ENCODE assay signal across 23 cellular contexts in genomic region chr3:118477768-118478167, GRCh38.
DNase-seq lines count a peak whose midpoint lies in the region; ATAC-seq, FAIRE-seq and TF ChIP-seq lines count a peak whose summit lies in the region.
"Had no signal": no experiment of that assay in that cellular context is flagged by ENCODE, and none has a peak within 500 bp of the region (broad histone marks: within the 10 kb centered on the region; RNA-seq: fewer than 3 reads in every experiment).

No MANE protein-coding gene starts in this region.

- no peak for TF ChIP-seq RAD21 in K562 (CRISPR knock-in tag; conservative IDR thresholded peaks at IDR 0.05 in 1 of 2, IDR thresholded peaks at IDR 0.05 in 1 of 2)

- H3K79me2 ChIP-seq in K562 (ENCODE audit: control insufficient read depth, insufficient read depth, low read length) = no peaks in the 10 kb centered on the region

- no peaks in the 10 kb centered on the region for H3K27me3 ChIP-seq in HUES6 (ENCODE audit: control insufficient read depth, insufficient read depth, low read length)
- no peaks in the 10 kb centered on the region for H3K27me3 ChIP-seq in K562 (ENCODE audit: control insufficient read depth in 2 of 2, insufficient read depth in 2 of 2, low read length in 2 of 2)
- H3K27me3 ChIP-seq in gastrocnemius medialis = no peaks in the 10 kb centered on the region
- H3K27me3 ChIP-seq: Peyer's patch had no signal

- ATAC-seq in GM21786 (IDR thresholded peaks at IDR 0.05; ENCODE audit: unreplicated experiment) = peak; percentile 10
- ATAC-seq in K562 = no peak
- ATAC-seq in gastrocnemius medialis = no peak
- ATAC-seq: T-cell had no signal

- WGBS in K562 (ENCODE audit: insufficient coverage, low coverage, missing lambda C conversion rate) = 5% methylated on average over 2 of the region's 2 CpGs

- H3K27ac ChIP-seq in HUES6 (ENCODE audit: low read depth, low read length) (peak overlapping the region; percentile 92; the same call in 1 of the 2 replicates), K562 (ENCODE audit: extremely low read depth, low read depth, low read length) (no peak overlapping the region), gastrocnemius medialis (no peak overlapping the region)
- H3K27ac ChIP-seq: C4-2B, Peyer's patch had no signal

- TF ChIP-seq CTCF in K562 (IDR thresholded peaks at IDR 0.05 in 2 of 3, conservative IDR thresholded peaks at IDR 0.05 in 1 of 3; ENCODE audit: insufficient read depth in 2 of 3, low read depth in 1 of 3, low read length in 3 of 3) (no peak), gastrocnemius medialis (IDR thresholded peaks at IDR 0.05 in 4 of 5, conservative IDR thresholded peaks at IDR 0.05 in 1 of 5) (no peak)

- no peak for DNase-seq in GM12892 (ENCODE audit: insufficient read length)
- DNase-seq in K562 (ENCODE audit: extremely low read depth in 1 of 4, low spot score in 3 of 4) = no peak
- no peak for DNase-seq in gastrocnemius medialis
- DNase-seq in NCI-H2196 (lab: John Stamatoyannopoulos, UW; ENCODE audit: unreplicated experiment) = no peak
- no peak for DNase-seq in superior temporal gyrus (ENCODE audit: extremely low spot score)
- DNase-seq in NCI-H128 (lab: John Stamatoyannopoulos, UW; ENCODE audit: unreplicated experiment) = no peak
- DNase-seq: CD8-positive, alpha-beta memory T cell; H7; HFFc6; Karpas-422; NCI-H1417 treated with DMSO at 0.1 percent for 48 hours; NCI-H187; NCI-H2227 treated with DMSO at 0.1 percent for 48 hours; NCI-H510A; NCI-H748 treated with DMSO at 0.1 percent for 48 hours; Peyer's patch; T-cell had no signal

- in situ Hi-C loops in K562 (cut with MboI) (no loop called here), gastrocnemius medialis (cut with MboI; ENCODE audit: low sequenced_read_pairs in 4 of 4) (no loop called here)

- FAIRE-seq in GM12892 (lab: Jason Lieb, UNC) (peak; percentile 85), K562 (lab: Jason Lieb, UNC) (no peak)
- FAIRE-seq: A204.1, G401.6, HTR-8/SVneo had no signal

- TF ChIP-seq POLR2A in GM12892 (IDR thresholded peaks at IDR 0.05; ENCODE audit: low read depth, low read length) (no peak), K562 (conservative IDR thresholded peaks at IDR 0.05) (no peak), gastrocnemius medialis (IDR thresholded peaks at IDR 0.05) (no peak)

- H3K9me3 ChIP-seq in HUES6 (ENCODE audit: control insufficient read depth, insufficient read depth, low read depth, low read length) = no peaks in the 10 kb centered on the region
- no peaks in the 10 kb centered on the region for H3K9me3 ChIP-seq in K562 (replicated peaks; ENCODE audit: control insufficient read depth, insufficient read depth, low read depth, low read length)
- no peaks in the 10 kb centered on the region for H3K9me3 ChIP-seq in gastrocnemius medialis
- H3K9me3 ChIP-seq: Peyer's patch had no signal

- H3K4me1 ChIP-seq in HUES6 (ENCODE audit: control insufficient read depth, insufficient read depth, low read length) (peaks cover 41% of the 10 kb centered on the region), K562 (replicated peaks in 1 of 2; ENCODE audit: control insufficient read depth in 2 of 2, insufficient read depth in 2 of 2, low read length in 2 of 2) (no peaks in the 10 kb centered on the region), gastrocnemius medialis (no peaks in the 10 kb centered on the region)
- H3K4me1 ChIP-seq: Peyer's patch had no signal

- H3K4me2 ChIP-seq in K562 (ENCODE audit: insufficient read depth, low read length) = no peak overlapping the region

- TF ChIP-seq EP300 in K562 (IDR thresholded peaks at IDR 0.05; ENCODE audit: low read length) = no peak

- POLR2A ChIA-PET in K562 (lab: Yijun Ruan, JAX) = no interaction called here

- CTCF ChIA-PET in K562 (lab: Yijun Ruan, JAX; ENCODE audit: low intra/inter-chr PET ratio) = no interaction called here

- H3K9me1 ChIP-seq in K562 (ENCODE audit: control insufficient read depth, insufficient read depth, low read length) = no peaks in the 10 kb centered on the region

- intact Hi-C loops in K562 (cut with micrococcal nuclease) (no loop called here), gastrocnemius medialis (cut with DNase I; ENCODE audit: low total_unique reads) (no loop called here)

- H3K36me3 ChIP-seq in HUES6 (ENCODE audit: control insufficient read depth, insufficient read depth, low read length) = no peaks in the 10 kb centered on the region
- H3K36me3 ChIP-seq in K562 (ENCODE audit: control insufficient read depth, insufficient read depth, low read length) = no peaks in the 10 kb centered on the region
- no peaks in the 10 kb centered on the region for H3K36me3 ChIP-seq in gastrocnemius medialis
- H3K36me3 ChIP-seq: Peyer's patch had no signal

- H3K4me3 ChIP-seq in HUES6 (ENCODE audit: low read depth, low read length) (no peak overlapping the region), K562 (no peak overlapping the region), gastrocnemius medialis (no peak overlapping the region)
- H3K4me3 ChIP-seq: Peyer's patch had no signal

- BruUV-seq in K562 (replicated peaks; lab: Mats Ljungman, UMichigan) = no TSS peak

- H4K20me1 ChIP-seq in K562 (replicated peaks; ENCODE audit: control insufficient read depth, insufficient read depth, low read length) = no peaks in the 10 kb centered on the region

- no peak overlapping the region for H2AFZ ChIP-seq in K562 (ENCODE audit: low read depth, low read length)

- H3K9ac ChIP-seq in HUES6 (ENCODE audit: low read length) = no peak overlapping the region
- no peak overlapping the region for H3K9ac ChIP-seq in K562 (ENCODE audit: insufficient read depth in 1 of 2, low read depth in 2 of 2, low read length in 2 of 2)

TF ChIP-seq in K562, 482 proteins besides CTCF, POLR2A, EP300 and RAD21 (continues in another document):
- TF ChIP-seq ELK1 (CRISPR knock-in tag; IDR thresholded peaks at IDR 0.05) = no peak
